Comparison of ENCODE assay signal across 14 cellular contexts in the genomic region with DNA sequence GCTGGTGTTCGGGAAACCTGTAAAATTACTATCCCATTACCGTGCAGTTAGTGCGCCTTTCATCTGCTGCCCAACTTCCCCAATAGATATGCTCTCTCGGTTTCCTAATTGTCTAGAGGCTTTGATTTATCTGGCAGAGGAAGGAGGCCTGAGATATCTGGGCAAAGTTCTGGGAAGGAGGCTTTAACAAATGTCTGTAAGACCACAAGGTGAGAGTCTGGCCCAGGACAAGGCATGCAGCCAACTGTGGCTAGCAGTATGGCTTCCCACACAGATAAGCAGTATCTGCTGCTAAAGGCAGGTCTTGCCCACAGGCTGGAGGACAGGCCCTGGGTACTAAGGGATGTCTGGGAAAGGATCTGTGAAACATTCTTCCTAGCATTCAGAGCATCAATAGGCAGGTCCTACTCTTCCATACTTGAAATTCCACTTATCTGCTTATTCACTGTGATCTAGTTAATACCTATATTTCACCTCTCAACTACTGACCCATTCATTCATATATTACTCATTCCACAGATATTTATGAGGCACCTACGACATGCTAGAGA.
DNase-seq lines count a peak whose midpoint lies in the region; ATAC-seq, FAIRE-seq and TF ChIP-seq lines count a peak whose summit lies in the region.
"Had no signal": no experiment of that assay in that cellular context is flagged by ENCODE, and none has a peak within 500 bp of the region (broad histone marks: within the 10 kb centered on the region; RNA-seq: fewer than 3 reads in every experiment).

No MANE protein-coding gene starts in this region.

- POLR2A ChIA-PET in Caco-2 (lab: Charles Lee), result no interaction called here

- H3K79me1 ChIP-seq in mesendoderm (ENCODE audit: low read length), result no peaks in the 10 kb centered on the region

- no TSS peak for BruUV-seq in Caco-2 (replicated peaks; lab: Mats Ljungman, UMichigan)

- no peak overlapping the region for H3K23ac ChIP-seq in mesendoderm (ENCODE audit: low read length)

- no peaks in the 10 kb centered on the region for H3K27me3 Mint-ChIP-seq in Caco-2 (ENCODE audit: insufficient read depth, unreplicated experiment)
- no peaks in the 10 kb centered on the region for H3K27me3 Mint-ChIP-seq in effector memory CD8-positive, alpha-beta T cell
- H3K27me3 Mint-ChIP-seq: activated CD4-positive, alpha-beta memory T cell treated with anti-CD3 and anti-CD28 coated beads for 36 hours had no signal

- no peak overlapping the region for H2BK120ac ChIP-seq in mesendoderm (ENCODE audit: low read depth, low read length)

- peaks cover 17% of the 10 kb centered on the region for H3K4me1 Mint-ChIP-seq in Caco-2 (ENCODE audit: low read depth, unreplicated experiment)
- H3K4me1 Mint-ChIP-seq in effector memory CD8-positive, alpha-beta T cell (ENCODE audit: low read depth in 2 of 2), result peaks cover 0 to 7% of the 10 kb centered on the region in 2 donors
- H3K4me1 Mint-ChIP-seq: GM23338 had no signal

- no peaks in the 10 kb centered on the region for H3K79me2 ChIP-seq in mesendoderm (ENCODE audit: control insufficient read depth, insufficient read depth, low read length)
- H3K79me2 ChIP-seq in osteoblast (ENCODE audit: insufficient read depth, low read length), result no peaks in the 10 kb centered on the region

- no peak overlapping the region for H3K4me2 ChIP-seq in mesendoderm (ENCODE audit: low read length)
- no peak overlapping the region for H3K4me2 ChIP-seq in osteoblast (ENCODE audit: insufficient read depth, low read length)
- H3K4me2 ChIP-seq: GM23338 had no signal

- in situ Hi-C loops in astrocyte of the spinal cord (cut with HindIII; ENCODE audit: low sequenced_read_pairs), result no loop called here

- no CpG with 5 or more reads among the region's 5 CpGs for WGBS in mesendoderm (ENCODE audit: extremely low coverage, insufficient coverage, low lambda C conversion rate)

- H3K27ac Mint-ChIP-seq in Caco-2 (ENCODE audit: unreplicated experiment), result peak overlapping the region; percentile 97
- peak overlapping the region in 1 of 2 donors; percentile 59 for H3K27ac Mint-ChIP-seq in effector memory CD8-positive, alpha-beta T cell
- H3K27ac Mint-ChIP-seq: activated CD4-positive, alpha-beta memory T cell treated with anti-CD3 and anti-CD28 coated beads for 36 hours; activated T-cell treated with anti-CD3 and anti-CD28 coated beads, Interleukin-2, amount 50 U/mL, for 72 hours; GM23338; type B pancreatic cell had no signal

- H4K5ac ChIP-seq in mesendoderm (ENCODE audit: low read length), result no peak overlapping the region

- H3K4me1 ChIP-seq in Caco-2, result peaks cover 31% of the 10 kb centered on the region
- H3K4me1 ChIP-seq in mesendoderm (ENCODE audit: control insufficient read depth, low read depth, low read length), result peaks cover 6% of the 10 kb centered on the region
- no peaks in the 10 kb centered on the region for H3K4me1 ChIP-seq in osteoblast (ENCODE audit: insufficient read depth, low read length)
- H3K4me1 ChIP-seq: SJCRH30 had no signal

- peak overlapping the region; percentile 77 for H3K27ac ChIP-seq in mesendoderm (ENCODE audit: low read depth, low read length)
- no peak overlapping the region for H3K27ac ChIP-seq in osteoblast (ENCODE audit: low read depth, low read length)
- H3K27ac ChIP-seq: SJCRH30 had no signal

- no peak overlapping the region for H3K9ac ChIP-seq in mesendoderm (ENCODE audit: low read length)

- no peak for TF ChIP-seq CTCF in Caco-2 (IDR thresholded peaks at IDR 0.05; ENCODE audit: insufficient read depth in 1 of 2, low read depth in 1 of 2, low read length in 1 of 2, severe bottlenecking in 1 of 2, unreplicated experiment in 1 of 2)
- TF ChIP-seq CTCF in astrocyte of the spinal cord (IDR thresholded peaks at IDR 0.05; ENCODE audit: low read depth, low read length), result no peak
- TF ChIP-seq CTCF in osteoblast (IDR thresholded peaks at IDR 0.05; ENCODE audit: extremely low read depth, low read depth, low read length), result no peak

- FAIRE-seq in GM19239 (lab: Jason Lieb, UNC), result no peak

- peak overlapping the region; percentile 35 for H2BK5ac ChIP-seq in mesendoderm (ENCODE audit: low read length)

- ATAC-seq in effector memory CD8-positive, alpha-beta T cell (replicated peaks), result no peak
- ATAC-seq: activated T-cell treated with anti-CD3 and anti-CD28 coated beads, Interleukin-2, amount 50 U/mL, for 72 hours had no signal

- no peak overlapping the region for H3K18ac ChIP-seq in mesendoderm (ENCODE audit: low read length)

- H3K56ac ChIP-seq in mesendoderm (ENCODE audit: low read length), result no peak overlapping the region

- H3K9me3 Mint-ChIP-seq in Caco-2 (ENCODE audit: unreplicated experiment), result no peaks in the 10 kb centered on the region
- H3K9me3 Mint-ChIP-seq in effector memory CD8-positive, alpha-beta T cell, result no peaks in the 10 kb centered on the region
- H3K9me3 Mint-ChIP-seq: activated CD4-positive, alpha-beta memory T cell treated with anti-CD3 and anti-CD28 coated beads for 36 hours; activated T-cell treated with anti-CD3 and anti-CD28 coated beads, Interleukin-2, amount 50 U/mL, for 72 hours; GM23338 had no signal

- H4K8ac ChIP-seq in mesendoderm (ENCODE audit: low read depth, low read length), result no peak overlapping the region

- no peak overlapping the region for H2AK5ac ChIP-seq in mesendoderm (ENCODE audit: low read length)

- no peaks in the 10 kb centered on the region for H3K9me3 ChIP-seq in Caco-2
- no peaks in the 10 kb centered on the region for H3K9me3 ChIP-seq in osteoblast (ENCODE audit: low read depth, low read length)
- H3K9me3 ChIP-seq: SJCRH30 had no signal

- DNase-seq in Caco-2 (peak; percentile 25 to 60), M059J (ENCODE audit: low read depth) (peak; percentile 75), astrocyte of the spinal cord (ENCODE audit: low read depth, low spot score) (peak; percentile 45), mesendoderm (peak; percentile 93), osteoblast (ENCODE audit: insufficient read length, low spot score, missing footprints) (no peak), NCI-H1105 treated with DMSO at 0.1 percent for 48 hours (lab: John Stamatoyannopoulos, UW) (no peak), GM19239 (ENCODE audit: insufficient read length, low spot score) (no peak)
- no peak for DNase-seq in effector memory CD8-positive, alpha-beta T cell
- DNase-seq: activated CD4-positive, alpha-beta memory T cell treated with anti-CD3 and anti-CD28 coated beads for 36 hours; activated T-cell treated with anti-CD3 and anti-CD28 coated beads, Interleukin-2, amount 50 U/mL, for 72 hours; NK-92 treated with Interleukin-12 subunit alpha and Interleukin-12 subunit beta, amount 100 ng/mL, for 24 hours; SJCRH30 had no signal

- no peaks in the 10 kb centered on the region for H4K20me1 ChIP-seq in osteoblast (ENCODE audit: insufficient read depth, low read length)

- H3K4me3 ChIP-seq in Caco-2 (ENCODE audit: low read depth, low read length) (no peak overlapping the region), astrocyte of the spinal cord (ENCODE audit: low read depth, low read length) (no peak overlapping the region), mesendoderm (ENCODE audit: low read length) (no peak overlapping the region), osteoblast (ENCODE audit: insufficient read depth, low read length) (no peak overlapping the region)
- H3K4me3 ChIP-seq: GM23338, SJCRH30 had no signal

- H3K36me3 ChIP-seq in Caco-2 (ENCODE audit: control insufficient read depth, insufficient read depth, low read length) (no peaks in the 10 kb centered on the region; the same call in 1 of the 2 replicates), mesendoderm (ENCODE audit: control insufficient read depth, insufficient read depth, low read length) (no peaks in the 10 kb centered on the region), osteoblast (ENCODE audit: insufficient read depth, low read length) (no peaks in the 10 kb centered on the region)

- H3K27me3 ChIP-seq in Caco-2 (replicated peaks; ENCODE audit: control insufficient read depth, insufficient read depth, low read length) (no peaks in the 10 kb centered on the region), mesendoderm (ENCODE audit: insufficient read depth, low read length, poor library complexity) (no peaks in the 10 kb centered on the region), osteoblast (ENCODE audit: insufficient read depth, low read length) (peaks cover 3% of the 10 kb centered on the region)
- H3K27me3 ChIP-seq: SJCRH30 had no signal

- H2AFZ ChIP-seq in osteoblast (ENCODE audit: low read length), result no peak overlapping the region
- H2AFZ ChIP-seq: GM23338 had no signal

- CTCF ChIA-PET in Caco-2 (lab: Charles Lee), result interaction anchor here (1.1 to 1.3 kb wide), 4 partner anchors 14 to 382 kb away, joined by 3 to 14 read pairs (median 6); no protein-coding TSS in a partner anchor

- H3K36me3 Mint-ChIP-seq in Caco-2 (ENCODE audit: insufficient read depth, unreplicated experiment), result peaks cover 22% of the 10 kb centered on the region
- peaks cover 56% of the 10 kb centered on the region for H3K36me3 Mint-ChIP-seq in effector memory CD8-positive, alpha-beta T cell (ENCODE audit: insufficient read depth)

- intact Hi-C loops in Caco-2 (cut with micrococcal nuclease; ENCODE audit: unreplicated experiment), result loop anchor here (1.0 to 2.0 kb wide), 3 partner anchors 26 to 101 kb away; no protein-coding TSS in a partner anchor

- H3K4me3 Mint-ChIP-seq in Caco-2 (ENCODE audit: unreplicated experiment), result no peak overlapping the region
- H3K4me3 Mint-ChIP-seq in effector memory CD8-positive, alpha-beta T cell, result no peak overlapping the region
- H3K4me3 Mint-ChIP-seq: activated CD4-positive, alpha-beta memory T cell treated with anti-CD3 and anti-CD28 coated beads for 36 hours; activated T-cell treated with anti-CD3 and anti-CD28 coated beads, Interleukin-2, amount 50 U/mL, for 72 hours; GM23338; type B pancreatic cell had no signal

- H2BK15ac ChIP-seq in mesendoderm (replicated peaks; ENCODE audit: low read depth), result no peak overlapping the region

- H3K4ac ChIP-seq in mesendoderm (ENCODE audit: low read depth, low read length), result no peak overlapping the region

Comparison
In these comparisons a context has a peak if more than half of its experiments do, and no peak if none do; other contexts are left out.
1. DNase-seq: peak in Caco-2 (2 of 2), M059J (single experiment), astrocyte of the spinal cord (single experiment) and mesendoderm (single experiment); none in osteoblast (single experiment), effector memory CD8-positive, alpha-beta T cell (0 of 3), NCI-H1105 treated with DMSO at 0.1 percent for 48 hours (single experiment) and GM19239 (single experiment).